ENCODE assay signal across 9 cellular contexts in genomic region chr2:8282858-8283252, GRCh38.
"Had no signal": no experiment of that assay in that cellular context is flagged by ENCODE, and none has a peak within 500 bp of the region (broad histone marks: within the 10 kb centered on the region; RNA-seq: fewer than 3 reads in every experiment).

No MANE protein-coding gene starts in this region.

- H3K9me3 Mint-ChIP-seq: activated T-helper 1 cell treated with anti-CD3 and anti-CD28 coated beads, Interleukin-12 subunit alpha, Interleukin-12 subunit beta, Interleukin-2, Interleukin-4 antibody, amounts not matched to agents 30 ng/mL and 10 ng/mL and 1 ng/mL, durations not matched to agents 14 hours and 24 hours and 36 hours; naive thymus-derived CD8-positive, alpha-beta T cell had no signal

- DNase-seq: activated CD4-positive, alpha-beta T cell treated with anti-CD3 and anti-CD28 coated beads, Interleukin-2, amount 50 U/mL, for 1 hour; activated CD4-positive, CD25-positive, alpha-beta regulatory T cell; foreskin keratinocyte; mammary epithelial cell; naive thymus-derived CD8-positive, alpha-beta T cell; stimulated activated CD4-positive, alpha-beta T cell treated with anti-CD3 and anti-CD28 coated beads, Interleukin-2, amount 100 ng/mL, for 48 hours; stimulated activated naive CD8-positive, alpha-beta T cell treated with anti-CD3 and anti-CD28 coated beads, Interleukin-15, Interleukin-2, amounts not matched to agents 100 U/mL and 50 U/mL, for 24 hours; testis had no signal

- H3K36me3 Mint-ChIP-seq: naive thymus-derived CD8-positive, alpha-beta T cell had no signal

- H3K4me3 Mint-ChIP-seq: activated T-helper 1 cell treated with anti-CD3 and anti-CD28 coated beads, Interleukin-12 subunit alpha, Interleukin-12 subunit beta, Interleukin-2, Interleukin-4 antibody, amounts not matched to agents 30 ng/mL and 10 ng/mL and 1 ng/mL, durations not matched to agents 14 hours and 24 hours and 36 hours had no signal

- H3K27ac Mint-ChIP-seq: activated T-helper 1 cell treated with anti-CD3 and anti-CD28 coated beads, Interleukin-12 subunit alpha, Interleukin-12 subunit beta, Interleukin-2, Interleukin-4 antibody, amounts not matched to agents 30 ng/mL and 10 ng/mL and 1 ng/mL, durations not matched to agents 14 hours and 24 hours and 36 hours had no signal

- ATAC-seq: foreskin keratinocyte; naive thymus-derived CD8-positive, alpha-beta T cell had no signal
